ENCODE assay signal across 9 cellular contexts in the genomic region with DNA sequence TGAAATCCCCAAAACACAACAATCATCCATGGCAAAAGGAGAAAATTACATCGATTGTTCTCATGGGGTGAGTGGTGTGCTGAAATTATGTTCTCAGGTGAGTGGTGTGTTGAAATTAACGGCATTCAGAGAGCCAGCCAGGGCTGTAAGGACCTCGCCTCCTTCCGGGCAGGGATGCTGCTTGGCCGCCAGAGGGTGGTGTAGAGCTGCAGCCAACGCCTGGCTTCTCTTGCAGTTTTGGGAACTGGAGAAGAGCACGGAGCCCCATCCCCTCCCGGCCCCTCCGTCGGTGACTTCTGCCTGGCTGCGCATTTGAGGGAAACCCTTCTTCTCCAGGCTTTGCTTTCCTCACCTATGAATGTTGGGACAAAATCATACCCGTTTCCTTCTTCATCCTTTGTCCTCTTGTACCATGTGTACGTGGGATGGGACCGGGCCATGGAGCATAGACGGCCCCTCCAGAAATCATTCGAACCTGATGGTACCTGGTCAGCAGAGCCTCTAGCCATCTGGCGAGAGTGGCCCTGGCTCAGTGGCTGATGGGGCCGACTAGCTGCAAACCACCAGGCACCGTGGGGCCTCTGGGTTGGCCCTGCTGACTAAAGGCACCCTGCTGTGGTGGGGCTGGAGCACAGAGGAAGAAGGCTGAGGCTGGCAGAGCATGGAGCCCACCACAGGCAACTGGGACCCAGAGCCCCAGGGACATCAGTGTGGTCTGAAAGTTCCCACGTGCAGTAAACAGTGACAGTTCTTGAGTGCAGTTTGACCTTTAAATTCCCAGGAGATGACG. TPM values are rescaled to one million over a fixed set of nuclear protein-coding genes. Genes with fewer than 3 reads are reported as not detected.
DNase-seq lines count a peak whose midpoint lies in the region; ATAC-seq, FAIRE-seq and TF ChIP-seq lines count a peak whose summit lies in the region.
"Had no signal": no experiment of that assay in that cellular context is flagged by ENCODE, and none has a peak within 500 bp of the region (broad histone marks: within the 10 kb centered on the region; RNA-seq: fewer than 3 reads in every experiment).

No MANE protein-coding gene starts in this region.

- 45% methylated on average over 21 of the region's 21 CpGs for WGBS in GM12878 (ENCODE audit: insufficient coverage, insufficient replicate concordance, low lambda C conversion rate, missing lambda C conversion rate)
- WGBS in iPS DF 6.9 (ENCODE audit: insufficient coverage, insufficient read length) = no CpG with 5 or more reads among the region's 21 CpGs

- RAD21 ChIA-PET in GM12878 (lab: Charles Lee; ENCODE audit: unreplicated experiment) = interaction anchor here (0.9 to 1.5 kb wide), 3 partner anchors 13 to 121 kb away, joined by 3 to 4 read pairs (median 3); no protein-coding TSS in a partner anchor

- TF ChIP-seq RAD21 in GM12878 (IDR thresholded peaks at IDR 0.05; ENCODE audit: insufficient read depth, low read depth, low read length) = peak; percentile 82

- POLR2A ChIA-PET in GM12878 (lab: Charles Lee) = interaction anchor here (0.8 kb wide), 1 partner anchor 28 kb away, joined by 3 read pairs; no protein-coding TSS in a partner anchor

- H3K4me1 ChIP-seq in GM12878 (ENCODE audit: control insufficient read depth, insufficient read depth, low read length) (no peaks in the 10 kb centered on the region), iPS DF 6.9 (ENCODE audit: control insufficient read depth, insufficient read depth, low read length) (no peaks in the 10 kb centered on the region)

- BruUV-seq in GM12878 (replicated peaks; lab: Mats Ljungman, UMichigan) = TSS peak; percentile 39

- intact Hi-C loops in GM12878 (cut with micrococcal nuclease; ENCODE audit: unreplicated experiment) = loop anchor here (1.0 to 5.0 kb wide), 3 partner anchors 78 to 448 kb away; no protein-coding TSS in a partner anchor

- H3K9me3 ChIP-seq in T-helper 17 cell (ENCODE audit: control insufficient read depth, low read length, poor library complexity, severe bottlenecking) (no peaks in the 10 kb centered on the region), GM12878 (replicated peaks; ENCODE audit: control insufficient read depth, insufficient read depth, low read length) (no peaks in the 10 kb centered on the region), iPS DF 6.9 (ENCODE audit: control insufficient read depth, insufficient read depth, low read length) (no peaks in the 10 kb centered on the region)

- H3K4me1 Mint-ChIP-seq in T-helper 17 cell = peaks cover 3% of the 10 kb centered on the region

- SMC1A ChIA-PET in GM12878 (lab: Charles Lee; ENCODE audit: uncharacterized antibody, unreplicated experiment) = interaction anchor here (0.8 to 1.0 kb wide), 4 partner anchors 33 to 138 kb away, joined by 3 to 4 read pairs (median 3); no protein-coding TSS in a partner anchor

- H3K36me3 ChIP-seq in GM12878 (ENCODE audit: control insufficient read depth in 2 of 2, insufficient read depth in 2 of 2, low read length in 1 of 2) (peaks cover 12 to 14% of the 10 kb centered on the region in 2 experiments), iPS DF 6.9 (ENCODE audit: control insufficient read depth, insufficient read depth, low read length) (peaks cover 21% of the 10 kb centered on the region)

- TF ChIP-seq CTCF in GM20000 (IDR thresholded peaks at IDR 0.05; ENCODE audit: extremely low read depth, missing control alignments) (peak; percentile 92), GM12878 (IDR thresholded peaks at IDR 0.05 in 2 of 3, conservative IDR thresholded peaks at IDR 0.05 in 1 of 3; ENCODE audit: control insufficient read depth in 2 of 3, extremely low read depth in 1 of 3, insufficient read depth in 1 of 3, low read depth in 3 of 3, low read length in 3 of 3) (peak; percentile 90 to 98 (median 92))

- H3K27ac ChIP-seq in GM12878 (ENCODE audit: control insufficient read depth, insufficient read depth) (no peak overlapping the region), iPS DF 6.9 (ENCODE audit: low read length) (no peak overlapping the region)

- no peak overlapping the region for H3K4me3 ChIP-seq in Jurkat, Clone E6-1 (ENCODE audit: low read length)
- H3K4me3 ChIP-seq in GM12878 = no peak overlapping the region
- no peak overlapping the region for H3K4me3 ChIP-seq in iPS DF 6.9 (ENCODE audit: low read length)

- in situ Hi-C loops in GM12878 (cut with MboI) = no loop called here

- peak; percentile 85 for ATAC-seq in T-helper 17 cell
- peak; percentile 96 for ATAC-seq in GM12878

- H3K27me3 Mint-ChIP-seq in T-helper 17 cell = no peaks in the 10 kb centered on the region

- no peak overlapping the region for H3K27ac Mint-ChIP-seq in T-helper 17 cell

- H2AFZ ChIP-seq in GM12878 (ENCODE audit: control insufficient read depth, low read depth, low read length) = no peak overlapping the region

- no peaks in the 10 kb centered on the region for H3K79me2 ChIP-seq in GM12878 (ENCODE audit: control insufficient read depth, insufficient read depth, low read length)

- H3K4me3 Mint-ChIP-seq in T-helper 17 cell = no peak overlapping the region

- no peaks in the 10 kb centered on the region for H3K27me3 ChIP-seq in GM12878 (replicated peaks in 1 of 2; ENCODE audit: control insufficient read depth in 2 of 2, insufficient read depth in 2 of 2, low read length in 1 of 2)
- H3K27me3 ChIP-seq in iPS DF 6.9 (ENCODE audit: control insufficient read depth, insufficient read depth, low read length) = no peaks in the 10 kb centered on the region

- no peak for TF ChIP-seq EP300 in GM12878 (IDR thresholded peaks at IDR 0.05; ENCODE audit: borderline replicate concordance in 1 of 2, control insufficient read depth in 1 of 2, low read depth in 2 of 2, low read length in 2 of 2)

- no peak overlapping the region for H3K4me2 ChIP-seq in GM12878 (ENCODE audit: control insufficient read depth, insufficient read depth)

- peak; percentile 86 for FAIRE-seq in GM12878 (lab: Jason Lieb, UNC)
- FAIRE-seq: TTC549 had no signal

- peak; percentile 29 for DNase-seq in COLO829 (ENCODE audit: low spot score)
- DNase-seq in GM20000 (ENCODE audit: low spot score) = peak; percentile 85
- DNase-seq in Jurkat, Clone E6-1 (ENCODE audit: low read depth, low spot score) = peak; percentile 35
- peak; percentile 22 to 46 (median 28) for DNase-seq in T-helper 17 cell
- peak; percentile 5 for DNase-seq in GM12878 (ENCODE audit: low read depth, low spot score)
- DNase-seq in iPS DF 6.9 (ENCODE audit: low read depth, low spot score) = peak; percentile 39
- DNase-seq in stimulated activated CD4-positive, alpha-beta T cell treated with anti-CD3 and anti-CD28 coated beads, Interleukin-12 subunit alpha, Interleukin-12 subunit beta, amount 100 ng/mL, for 48 hours (ENCODE audit: low read depth in 2 of 3, low spot score in 1 of 3) = peak; percentile 13 to 53 (median 44)
- no peak for DNase-seq in activated gamma-delta T cell treated with Interleukin-2 at 50 U/mL for 16 hours

- CTCF ChIA-PET in GM12878 (lab: Yijun Ruan, JAX) = interaction anchor here (0.7 to 2.0 kb wide), 13 partner anchors 10 to 311 kb away, joined by 3 to 15 read pairs (median 3); no protein-coding TSS in a partner anchor

- H4K20me1 ChIP-seq in GM12878 (ENCODE audit: control insufficient read depth, insufficient read depth) = no peaks in the 10 kb centered on the region

- TF ChIP-seq POLR2A in GM12878 (IDR thresholded peaks at IDR 0.05; ENCODE audit: low read depth, low read length) = no peak

- peaks cover 7% of the 10 kb centered on the region for H3K36me3 Mint-ChIP-seq in T-helper 17 cell (ENCODE audit: low read depth)

- H3K9ac ChIP-seq in GM12878 (ENCODE audit: control insufficient read depth, insufficient read depth, low read length) = no peak overlapping the region

TF ChIP-seq in GM12878, 131 proteins besides CTCF, POLR2A, EP300 and RAD21 (continues in another document):
- no peak for TF ChIP-seq FOXM1 (IDR thresholded peaks at IDR 0.05; ENCODE audit: low read depth, low read length)
- TF ChIP-seq FOXK2 (IDR thresholded peaks at IDR 0.05) = no peak

RNA-seq across cellular contexts. Expression of gene TRMT44, which starts 28.4 kb away (rescaled TPM):
- polyA plus RNA-seq in Jurkat, Clone E6-1 (2012; ENCODE audit: insufficient read depth, insufficient read length) = 14.6 TPM
- 10 to 100 TPM; 20.4 to 32.7 TPM for total RNA-seq in T-helper 17 cell
- 102 and 111 TPM in 2 replicates for total RNA-seq in GM12878 (2013; cell fraction: nucleolus; rRNA removed)
- 11.3 and 15.8 TPM in 2 replicates for total RNA-seq in GM12878 (2014; rRNA removed)
- 8.5 and 9.2 TPM in 2 replicates for total RNA-seq in GM12878 (2014; rRNA removed; fragmentation: Illumina TruSeq; extraction: Trizol)
- total RNA-seq in GM12878 (2021) = 16.6 and 18.5 TPM in 2 replicates
- 4.4 TPM for polyA plus RNA-seq in GM12878 (2011; ENCODE audit: low read depth)
- 9.2 and 10.0 TPM in 2 replicates for polyA plus RNA-seq in GM12878 (2011; rRNA removed)
- 8.3 and 11.6 TPM in 2 replicates for polyA plus RNA-seq in GM12878 (2011; cell fraction: cytosol; rRNA removed)
- 35.3 and 35.5 TPM in 2 replicates for polyA plus RNA-seq in GM12878 (2011; cell fraction: nucleus; rRNA removed)
- 7.5 and 8.4 TPM in 2 replicates for polyA plus RNA-seq in GM12878 (2012)
- 7.0 and 7.2 TPM in 2 replicates for polyA plus RNA-seq in GM12878 (2014; fragmentation: Illumina TruSeq; extraction: Trizol)
- 1 to 10 TPM; 1.3 to 2.3 TPM for polyA plus RNA-seq in GM12878 (2014; fragmentation: Nextera tagmentation; extraction: Ambion mirVana)
- 12.8 and 14.1 TPM in 2 replicates for polyA plus RNA-seq in GM12878 (2014; rRNA removed)
- polyA plus RNA-seq in GM12878 (2016; fragmentation: Nextera tagmentation; extraction: Ambion mirVana) = 10 to 100 TPM; 11.1 to 11.5 TPM
- polyA minus RNA-seq in GM12878 (2011; rRNA and poly(A)+ RNA removed) = 11.7 and 15.8 TPM in 2 replicates
- polyA minus RNA-seq in GM12878 (2011; cell fraction: cytosol; rRNA and poly(A)+ RNA removed) = 4.7 and 6.0 TPM in 2 replicates
- 27.3 and 51.9 TPM in 2 replicates for polyA minus RNA-seq in GM12878 (2011; cell fraction: nucleus; rRNA and poly(A)+ RNA removed)

RNA-seq across cellular contexts. Expression of gene ACOX3, which starts 28.4 kb away (rescaled TPM):
- polyA plus RNA-seq in Jurkat, Clone E6-1 (2012; ENCODE audit: insufficient read depth, insufficient read length) = 15.1 TPM
- total RNA-seq in T-helper 17 cell = 10 to 100 TPM in 1 of 2 donors, 1 to 10 TPM in 1; 9.6 to 11.3 TPM
- total RNA-seq in GM12878 (2013; cell fraction: nucleolus; rRNA removed) = 33.3 and 40.4 TPM in 2 replicates
- 20.3 and 23.7 TPM in 2 replicates for total RNA-seq in GM12878 (2014; rRNA removed)
- total RNA-seq in GM12878 (2014; rRNA removed; fragmentation: Illumina TruSeq; extraction: Trizol) = 13.0 and 13.3 TPM in 2 replicates
- total RNA-seq in GM12878 (2021) = 23.6 and 26.4 TPM in 2 replicates
- 7.7 TPM for polyA plus RNA-seq in GM12878 (2011; ENCODE audit: low read depth)
- 6.1 and 7.7 TPM in 2 replicates for polyA plus RNA-seq in GM12878 (2011; rRNA removed)
- 8.0 and 9.1 TPM in 2 replicates for polyA plus RNA-seq in GM12878 (2011; cell fraction: cytosol; rRNA removed)
- polyA plus RNA-seq in GM12878 (2011; cell fraction: nucleus; rRNA removed) = 17.6 and 24.8 TPM in 2 replicates
- polyA plus RNA-seq in GM12878 (2012) = 13.9 and 18.9 TPM in 2 replicates
- 14.5 and 19.4 TPM in 2 replicates for polyA plus RNA-seq in GM12878 (2014; fragmentation: Illumina TruSeq; extraction: Trizol)
- polyA plus RNA-seq in GM12878 (2014; fragmentation: Nextera tagmentation; extraction: Ambion mirVana) = 1 to 10 TPM; 2.0 to 2.6 TPM
- 13.1 and 13.6 TPM in 2 replicates for polyA plus RNA-seq in GM12878 (2014; rRNA removed)
- 10 to 100 TPM; 21.5 to 24.5 TPM for polyA plus RNA-seq in GM12878 (2016; fragmentation: Nextera tagmentation; extraction: Ambion mirVana)
- polyA minus RNA-seq in GM12878 (2011; rRNA and poly(A)+ RNA removed) = 8.2 and 9.2 TPM in 2 replicates
- 3.8 and 4.0 TPM in 2 replicates for polyA minus RNA-seq in GM12878 (2011; cell fraction: cytosol; rRNA and poly(A)+ RNA removed)
- 9.6 and 10.5 TPM in 2 replicates for polyA minus RNA-seq in GM12878 (2011; cell fraction: nucleus; rRNA and poly(A)+ RNA removed)
